In the genomic region with DNA sequence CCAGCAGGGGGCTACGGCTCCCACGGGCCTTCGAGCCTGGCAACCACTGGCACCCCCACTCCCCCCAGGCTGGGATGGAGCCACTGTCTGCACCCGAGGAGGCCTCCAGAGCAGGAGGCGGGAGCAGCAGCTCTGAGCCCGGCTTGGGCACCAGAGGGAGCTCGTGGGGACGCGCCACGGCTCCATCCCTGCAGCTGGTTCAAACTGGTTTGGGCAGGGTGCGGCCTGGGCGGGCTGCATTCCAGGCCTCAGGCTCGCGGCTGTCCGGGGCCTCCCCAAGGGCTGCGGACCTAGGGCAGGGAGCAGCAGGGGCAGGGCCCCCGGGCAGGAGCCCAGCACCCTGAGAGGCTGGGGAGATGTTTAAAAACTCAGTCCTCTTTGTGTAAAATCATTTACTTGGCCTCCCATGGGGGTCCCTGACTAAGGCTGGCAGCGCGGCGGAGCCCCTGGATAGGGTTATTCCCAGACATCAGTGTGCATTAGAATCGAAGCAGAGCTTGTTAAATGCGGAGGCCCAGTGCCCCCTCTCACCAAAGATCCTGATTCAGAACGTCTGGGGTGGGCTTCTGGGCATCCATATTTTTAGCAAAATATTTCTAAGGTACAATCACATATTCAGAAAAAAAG, we compare ENCODE assay signal across 8 cellular contexts. TPM values are rescaled to one million over a fixed set of nuclear protein-coding genes. Genes with fewer than 3 reads are reported as not detected.
DNase-seq lines count a peak whose midpoint lies in the region; ATAC-seq and TF ChIP-seq lines count a peak whose summit lies in the region.

No MANE protein-coding gene starts in this region.

- H3K27ac ChIP-seq in right lobe of liver: peak overlapping the region in 2 of 3 donors; percentile 6 to 60

- no peak overlapping the region for H3K4me3 ChIP-seq in right lobe of liver

- no peaks in the 10 kb centered on the region for H3K36me3 Mint-ChIP-seq in activated CD4-positive, alpha-beta T cell treated with anti-CD3 and anti-CD28 coated beads, Interleukin-2, amount 10 ng/mL, durations not matched to agents 24 days and 14 days (ENCODE audit: low read depth)
- H3K36me3 Mint-ChIP-seq in dendritic cell treated with granulocyte-macrophage colony-stimulating factor and Interleukin-4, amounts not matched to agents 40 ng/mL and 50 ng/mL, for 4 days (ENCODE audit: low read depth): no peaks in the 10 kb centered on the region

- H3K9me3 ChIP-seq in right lobe of liver: no peaks in the 10 kb centered on the region

- H3K27me3 ChIP-seq in right lobe of liver: no peaks in the 10 kb centered on the region

- peaks cover 0 to 12% (median 5%) of the 10 kb centered on the region in 4 donors for H3K4me1 ChIP-seq in right lobe of liver

- 17% methylated on average over 7 of the region's 23 CpGs for WGBS in right lobe of liver (ENCODE audit: insufficient coverage, low coverage, low lambda C conversion rate, missing lambda C conversion rate)

- H3K36me3 ChIP-seq in right lobe of liver: no peaks in the 10 kb centered on the region

- ATAC-seq in GM18867 (IDR thresholded peaks at IDR 0.05; ENCODE audit: unreplicated experiment) (peak; percentile 49), HG03108 (IDR thresholded peaks at IDR 0.05; ENCODE audit: unreplicated experiment) (peak; percentile 51), right lobe of liver (peak; percentile 86 to 89 (median 88))

- no peak overlapping the region for H3K4me3 Mint-ChIP-seq in activated CD4-positive, alpha-beta T cell treated with anti-CD3 and anti-CD28 coated beads, Interleukin-2, amount 10 ng/mL, durations not matched to agents 24 days and 14 days
- no peak overlapping the region for H3K4me3 Mint-ChIP-seq in dendritic cell treated with granulocyte-macrophage colony-stimulating factor and Interleukin-4, amounts not matched to agents 40 ng/mL and 50 ng/mL, for 4 days

- peak; percentile 91 for TF ChIP-seq CTCF in AG09319 (IDR thresholded peaks at IDR 0.05; ENCODE audit: low read depth, low read length)
- peak; percentile 71 to 88 (median 80) for TF ChIP-seq CTCF in right lobe of liver (IDR thresholded peaks at IDR 0.05)

- H3K9me3 Mint-ChIP-seq in activated CD4-positive, alpha-beta T cell treated with anti-CD3 and anti-CD28 coated beads, Interleukin-2, amount 10 ng/mL, durations not matched to agents 24 days and 14 days: no peaks in the 10 kb centered on the region
- H3K9me3 Mint-ChIP-seq in dendritic cell treated with granulocyte-macrophage colony-stimulating factor and Interleukin-4, amounts not matched to agents 40 ng/mL and 50 ng/mL, for 4 days: no peaks in the 10 kb centered on the region

- H3K27me3 Mint-ChIP-seq in activated CD4-positive, alpha-beta T cell treated with anti-CD3 and anti-CD28 coated beads, Interleukin-2, amount 10 ng/mL, durations not matched to agents 24 days and 14 days: peaks cover 4% of the 10 kb centered on the region
- H3K27me3 Mint-ChIP-seq in dendritic cell treated with granulocyte-macrophage colony-stimulating factor and Interleukin-4, amounts not matched to agents 40 ng/mL and 50 ng/mL, for 4 days: peaks cover 18% of the 10 kb centered on the region

- intact Hi-C loops in activated CD4-positive, alpha-beta T cell treated with anti-CD3 and anti-CD28 coated beads, Interleukin-2, amount 10 ng/mL, durations not matched to agents 24 days and 14 days (cut with micrococcal nuclease): loop anchor here (1.0 to 5.0 kb wide), 5 partner anchors 58 to 516 kb away; partner anchors contain the start of gene PARD6B
- intact Hi-C loops in dendritic cell treated with granulocyte-macrophage colony-stimulating factor and Interleukin-4, amounts not matched to agents 40 ng/mL and 50 ng/mL, for 4 days (cut with micrococcal nuclease): loop anchor here (10.0 kb wide), 1 partner anchor 514 kb away; no protein-coding TSS in a partner anchor
- intact Hi-C loops in right lobe of liver (cut with DNase I): no loop called here

- peaks cover 11% of the 10 kb centered on the region for H3K4me1 Mint-ChIP-seq in activated CD4-positive, alpha-beta T cell treated with anti-CD3 and anti-CD28 coated beads, Interleukin-2, amount 10 ng/mL, durations not matched to agents 24 days and 14 days
- peaks cover 17% of the 10 kb centered on the region for H3K4me1 Mint-ChIP-seq in dendritic cell treated with granulocyte-macrophage colony-stimulating factor and Interleukin-4, amounts not matched to agents 40 ng/mL and 50 ng/mL, for 4 days (ENCODE audit: low read depth)

- H3K27ac Mint-ChIP-seq in activated CD4-positive, alpha-beta T cell treated with anti-CD3 and anti-CD28 coated beads, Interleukin-2, amount 10 ng/mL, durations not matched to agents 24 days and 14 days: peak overlapping the region; percentile 69
- peak overlapping the region; percentile 75 for H3K27ac Mint-ChIP-seq in dendritic cell treated with granulocyte-macrophage colony-stimulating factor and Interleukin-4, amounts not matched to agents 40 ng/mL and 50 ng/mL, for 4 days

- DNase-seq in AG09319 (ENCODE audit: extremely low read depth, low read depth) (peak; percentile 75), NCI-H460 (ENCODE audit: extremely low read depth, low read depth) (peak; percentile 91), right lobe of liver (peak; percentile 86 to 91 (median 90))
- DNase-seq in activated CD4-positive, alpha-beta T cell treated with anti-CD3 and anti-CD28 coated beads, Interleukin-2, amount 10 ng/mL, durations not matched to agents 24 days and 14 days: peak; percentile 93
- peak; percentile 71 to 80 for DNase-seq in stimulated activated CD4-positive, alpha-beta T cell treated with anti-CD3 and anti-CD28 coated beads, Interleukin-4, amount 100 ng/mL, for 4 hours

- TF ChIP-seq POLR2A in right lobe of liver (IDR thresholded peaks at IDR 0.05): peak; percentile 10

RNA-seq across cellular contexts. Expression of gene BCAS4, which starts 4.1 kb away (rescaled TPM):
- 9.5 and 12.4 TPM in 2 replicates for total RNA-seq in NCI-H460 (2014; rRNA removed; shearing (Covaris generic))
- 7.0 and 12.5 TPM in 2 replicates for polyA plus RNA-seq in NCI-H460 (2014; cell fraction: nucleus; rRNA removed)
- 7.2 and 8.4 TPM in 2 replicates for total RNA-seq in activated CD4-positive, alpha-beta T cell treated with anti-CD3 and anti-CD28 coated beads, Interleukin-2, amount 10 ng/mL, durations not matched to agents 24 days and 14 days
- total RNA-seq in right lobe of liver: 1 to 10 TPM in 1 of 6 experiments, under 1 TPM in 5; 0.31 to 1.4 (median 0.60) TPM

RNA-seq across cellular contexts. Expression of gene PARD6B, which starts 59.4 kb away (rescaled TPM):
- 6.1 and 6.8 TPM in 2 replicates for total RNA-seq in NCI-H460 (2014; rRNA removed; shearing (Covaris generic))
- 0.88 and 2.0 TPM in 2 replicates for polyA plus RNA-seq in NCI-H460 (2014; cell fraction: nucleus; rRNA removed)
- 6.0 and 7.0 TPM in 2 replicates for total RNA-seq in activated CD4-positive, alpha-beta T cell treated with anti-CD3 and anti-CD28 coated beads, Interleukin-2, amount 10 ng/mL, durations not matched to agents 24 days and 14 days
- 10 to 100 TPM in 2 of 6 experiments, 1 to 10 TPM in 4; 6.6 to 11.1 (median 8.5) TPM for total RNA-seq in right lobe of liver

Comparison
In these comparisons a context has a peak if more than half of its experiments do, and no peak if none do; other contexts are left out.
1. intact Hi-C loops: an anchor here in activated CD4-positive, alpha-beta T cell treated with anti-CD3 and anti-CD28 coated beads, Interleukin-2, amount 10 ng/mL, durations not matched to agents 24 days and 14 days (1.0 to 5.0 kb wide) and dendritic cell treated with granulocyte-macrophage colony-stimulating factor and Interleukin-4, amounts not matched to agents 40 ng/mL and 50 ng/mL, for 4 days (10.0 kb wide); none called in right lobe of liver.